Comparison of ENCODE assay signal across 8 cellular contexts in genomic region chr1:208244584-208244916, GRCh38. TPM values are rescaled to one million over a fixed set of nuclear protein-coding genes. Genes with fewer than 3 reads are reported as not detected.
DNase-seq lines count a peak whose midpoint lies in the region; ATAC-seq and TF ChIP-seq lines count a peak whose summit lies in the region.

No MANE protein-coding gene starts in this region.

- intact Hi-C loops in mammary epithelial cell (cut with micrococcal nuclease) = loop anchor here (1.0 to 10.0 kb wide), 5 partner anchors 37 to 1110 kb away; no protein-coding TSS in a partner anchor

- TF ChIP-seq CTCF in BE2C (IDR thresholded peaks at IDR 0.05; ENCODE audit: low read depth, low read length) (no peak), mammary epithelial cell (conservative IDR thresholded peaks at IDR 0.05 in 1 of 2, IDR thresholded peaks at IDR 0.05 in 1 of 2; ENCODE audit: extremely low read depth in 1 of 2, insufficient read depth in 1 of 2, low read depth in 1 of 2, low read length in 2 of 2) (no peak)

- dilution Hi-C loops in mammary epithelial cell (cut with HindIII; ENCODE audit: low sequenced_read_pairs) = no loop called here

- H3K27me3 ChIP-seq in BE2C (no peaks in the 10 kb centered on the region), mammary epithelial cell (ENCODE audit: insufficient read depth, low read length) (no peaks in the 10 kb centered on the region), mucosa of stomach (ENCODE audit: control insufficient read depth, insufficient read depth, low read length) (no peaks in the 10 kb centered on the region)

- H4K20me1 ChIP-seq in mammary epithelial cell (ENCODE audit: insufficient read depth, low read length) = no peaks in the 10 kb centered on the region

- no peak overlapping the region for H3K27ac ChIP-seq in mammary epithelial cell (ENCODE audit: insufficient read depth, low read depth, low read length)

- H3K9ac ChIP-seq in mammary epithelial cell (ENCODE audit: insufficient read depth, low read length) (no peak overlapping the region), mucosa of stomach (ENCODE audit: low read length) (peak overlapping the region; percentile 65)

- peaks cover 23% of the 10 kb centered on the region for H3K4me1 ChIP-seq in BE2C
- peaks cover 38% of the 10 kb centered on the region for H3K4me1 ChIP-seq in mammary epithelial cell (ENCODE audit: insufficient read depth, low read length)
- peaks cover 18% of the 10 kb centered on the region for H3K4me1 ChIP-seq in mucosa of stomach (ENCODE audit: control insufficient read depth, insufficient read depth, low read length)

- H3K4me2 ChIP-seq in mammary epithelial cell (ENCODE audit: insufficient read depth, low read depth, low read length) = peak overlapping the region; percentile 97

- H2AFZ ChIP-seq in mammary epithelial cell (ENCODE audit: low read depth, low read length) = peak overlapping the region; percentile 82

- no TSS peak for BruUV-seq in mammary epithelial cell (replicated peaks; lab: Mats Ljungman, UMichigan)

- 24% methylated on average over 8 of the region's 11 CpGs for WGBS in mammary epithelial cell (ENCODE audit: low coverage, missing lambda C conversion rate)

- CTCF ChIA-PET in mammary epithelial cell (lab: Charles Lee; ENCODE audit: low non-redundant PET) = interaction anchor here (0.6 to 3.6 kb wide), 10 partner anchors 34 to 251 kb away, joined by 3 to 93 read pairs (median 5); no protein-coding TSS in a partner anchor

- DNase-seq in BE2C (no peak), mammary epithelial cell (no peak), NCI-H146 treated with DMSO at 0.1 percent for 48 hours (lab: John Stamatoyannopoulos, UW; ENCODE audit: unreplicated experiment) (no peak), NCI-H345 treated with DMSO at 0.1 percent for 48 hours (lab: John Stamatoyannopoulos, UW; ENCODE audit: unreplicated experiment) (no peak), G401 (ENCODE audit: low spot score) (no peak), C1 segment of cervical spinal cord (lab: John Stamatoyannopoulos, UW) (no peak)

- H3K79me2 ChIP-seq in mammary epithelial cell (ENCODE audit: insufficient read depth, low read length) = peaks cover 45% of the 10 kb centered on the region

- H3K9me3 ChIP-seq in BE2C (no peaks in the 10 kb centered on the region), mammary epithelial cell (replicated peaks; ENCODE audit: insufficient read depth, low read length) (no peaks in the 10 kb centered on the region), mucosa of stomach (ENCODE audit: control insufficient read depth, low read length) (no peaks in the 10 kb centered on the region)

- H3K4me3 ChIP-seq in BE2C (ENCODE audit: low read depth, low read length) (peak overlapping the region; percentile 84), mammary epithelial cell (replicated peaks in 1 of 3; ENCODE audit: insufficient read depth in 1 of 3, low read depth in 2 of 3, low read length in 3 of 3) (peak overlapping the region; percentile 22 to 85 (median 48)), mucosa of stomach (ENCODE audit: low read length) (peak overlapping the region; percentile 75)

- ATAC-seq in HG03139 (IDR thresholded peaks at IDR 0.05; ENCODE audit: unreplicated experiment) = peak; percentile 4

- H3K36me3 ChIP-seq in BE2C (no peaks in the 10 kb centered on the region), mammary epithelial cell (ENCODE audit: insufficient read depth, low read length) (no peaks in the 10 kb centered on the region), mucosa of stomach (ENCODE audit: control insufficient read depth, insufficient read depth, low read length) (no peaks in the 10 kb centered on the region)

- in situ Hi-C loops in mammary epithelial cell (cut with MboI; ENCODE audit: low sequenced_read_pairs in 2 of 2) (loop anchor here (10.0 kb wide), 2 partner anchors 110 to 120 kb away; no protein-coding TSS in a partner anchor), G401 (cut with HindIII; ENCODE audit: low sequenced_read_pairs) (no loop called here)

RNA-seq across cellular contexts. Expression of gene PLXNA2, which starts 0.4 kb away (rescaled TPM):
- 11.4 TPM for polyA plus RNA-seq in BE2C (2012; ENCODE audit: insufficient read depth, insufficient read length, low read depth)
- 10 to 100 TPM in 1 of 2 donors, 1 to 10 TPM in 1; 6.5 to 42.9 TPM for total RNA-seq in mammary epithelial cell
- polyA plus RNA-seq in mammary epithelial cell = 11.5 TPM
- 45.4 TPM for polyA minus RNA-seq in mammary epithelial cell
- total RNA-seq in G401 (2014; rRNA removed; shearing (Covaris generic)) = 0.55 and 0.92 TPM in 2 replicates
